32 cellular contexts compared by ENCODE assay signal in genomic region chr11:84333196-84333595, GRCh38.
"Had no signal": no experiment of that assay in that cellular context is flagged by ENCODE, and none has a peak within 500 bp of the region (broad histone marks: within the 10 kb centered on the region; RNA-seq: fewer than 3 reads in every experiment).

No MANE protein-coding gene starts in this region.

- H3K36me3 Mint-ChIP-seq: naive B cell; natural killer cell treated with Interleukin-12 subunit alpha and Interleukin-12 subunit beta and Interleukin-15 and Interleukin-18, amount 100 ng/mL, for 72 hours; type B pancreatic cell had no signal

- H3K27me3 ChIP-seq: esophagus squamous epithelium, foreskin keratinocyte, gastroesophageal sphincter, heart right ventricle, neutrophil, pancreas, tibial artery had no signal

- H3K27ac Mint-ChIP-seq: effector memory CD8-positive, alpha-beta T cell; natural killer cell treated with Interleukin-12 subunit alpha and Interleukin-12 subunit beta and Interleukin-15 and Interleukin-18, amount 100 ng/mL, for 72 hours; progenitor cell of endocrine pancreas; stimulated activated naive CD8-positive, alpha-beta T cell treated with anti-CD3 and anti-CD28 coated beads, Interleukin-15, amount 100 ng/mL, for 72 hours; type B pancreatic cell had no signal

- H3K4me3 ChIP-seq: coronary artery, esophagus squamous epithelium, gastroesophageal sphincter, lower lobe of right lung, mucosa of descending colon, pancreas, smooth muscle cell, tibial artery had no signal

- H3K27ac ChIP-seq: coronary artery, esophagus squamous epithelium, foreskin keratinocyte, gastroesophageal sphincter, heart right ventricle, lower lobe of right lung, neutrophil, pancreas, tibial artery had no signal

- H3K36me3 ChIP-seq: esophagus squamous epithelium, gastroesophageal sphincter, heart right ventricle, lower lobe of right lung, neutrophil, pancreas, tibial artery had no signal

- ATAC-seq: effector memory CD8-positive, alpha-beta T cell; foreskin keratinocyte; gastroesophageal sphincter; heart right ventricle; left colon; left ventricle myocardium superior; lower lobe of right lung; mucosa of descending colon; natural killer cell treated with Interleukin-12 subunit alpha and Interleukin-12 subunit beta and Interleukin-15 and Interleukin-18, amount 100 ng/mL, for 72 hours; pancreas; sciatic nerve; stimulated activated naive CD8-positive, alpha-beta T cell treated with anti-CD3 and anti-CD28 coated beads, Interleukin-15, amount 100 ng/mL, for 72 hours had no signal

- H3K9me3 Mint-ChIP-seq: neural crest cell, type B pancreatic cell had no signal

- H3K4me3 Mint-ChIP-seq: central memory CD8-positive, alpha-beta T cell; effector memory CD8-positive, alpha-beta T cell; naive B cell; natural killer cell treated with Interleukin-12 subunit alpha and Interleukin-12 subunit beta and Interleukin-15 and Interleukin-18, amount 100 ng/mL, for 72 hours; neural crest cell; stimulated activated naive CD8-positive, alpha-beta T cell treated with anti-CD3 and anti-CD28 coated beads, Interleukin-15, amount 100 ng/mL, for 72 hours; type B pancreatic cell had no signal

- H3K4me1 Mint-ChIP-seq: central memory CD8-positive, alpha-beta T cell; naive B cell; neural crest cell; stimulated activated naive CD8-positive, alpha-beta T cell treated with anti-CD3 and anti-CD28 coated beads, Interleukin-15, amount 100 ng/mL, for 72 hours had no signal

- DNase-seq: dermis blood vessel endothelial cell; effector memory CD8-positive, alpha-beta T cell; erythroblast; esophagus squamous epithelium; foreskin keratinocyte; glutamatergic neuron; heart right ventricle; islet precursor cell; kidney glomerular epithelial cell; left colon; left ventricle myocardium superior; lower lobe of right lung; mucosa of descending colon; naive B cell; pancreas; stimulated activated CD4-positive, alpha-beta T cell treated with anti-CD3 and anti-CD28 coated beads, Interleukin-12 subunit alpha, Interleukin-12 subunit beta, amount 100 ng/mL, for 4 hours; stimulated activated CD4-positive, alpha-beta T cell treated with anti-CD3 and anti-CD28 coated beads, Interleukin-1b, Interleukin-23, amount 100 ng/mL, for 48 hours; stimulated activated CD4-positive, alpha-beta T cell treated with anti-CD3 and anti-CD28 coated beads, Interleukin-4, amount 100 ng/mL, for 1 hour; stimulated activated CD8-positive, alpha-beta memory T cell treated with anti-CD3 and anti-CD28 coated beads, Interleukin-4, amount 100 ng/mL, for 48 hours; stimulated activated naive CD4-positive, alpha-beta T cell; stimulated activated naive CD8-positive, alpha-beta T cell treated with anti-CD3 and anti-CD28 coated beads, Interleukin-15, amount 100 ng/mL, for 72 hours; tibial artery had no signal

- H3K9me3 ChIP-seq: esophagus squamous epithelium, gastroesophageal sphincter, lower lobe of right lung, mucosa of descending colon, neutrophil, pancreas, tibial artery had no signal

- H3K27me3 Mint-ChIP-seq: central memory CD8-positive, alpha-beta T cell; effector memory CD8-positive, alpha-beta T cell; naive B cell; natural killer cell treated with Interleukin-12 subunit alpha and Interleukin-12 subunit beta and Interleukin-15 and Interleukin-18, amount 100 ng/mL, for 72 hours; progenitor cell of endocrine pancreas; stimulated activated naive CD8-positive, alpha-beta T cell treated with anti-CD3 and anti-CD28 coated beads, Interleukin-15, amount 100 ng/mL, for 72 hours; type B pancreatic cell had no signal

- H3K4me1 ChIP-seq: esophagus squamous epithelium, foreskin keratinocyte, heart right ventricle, lower lobe of right lung, pancreas had no signal
